8 cellular contexts compared by ENCODE assay signal in the genomic region with DNA sequence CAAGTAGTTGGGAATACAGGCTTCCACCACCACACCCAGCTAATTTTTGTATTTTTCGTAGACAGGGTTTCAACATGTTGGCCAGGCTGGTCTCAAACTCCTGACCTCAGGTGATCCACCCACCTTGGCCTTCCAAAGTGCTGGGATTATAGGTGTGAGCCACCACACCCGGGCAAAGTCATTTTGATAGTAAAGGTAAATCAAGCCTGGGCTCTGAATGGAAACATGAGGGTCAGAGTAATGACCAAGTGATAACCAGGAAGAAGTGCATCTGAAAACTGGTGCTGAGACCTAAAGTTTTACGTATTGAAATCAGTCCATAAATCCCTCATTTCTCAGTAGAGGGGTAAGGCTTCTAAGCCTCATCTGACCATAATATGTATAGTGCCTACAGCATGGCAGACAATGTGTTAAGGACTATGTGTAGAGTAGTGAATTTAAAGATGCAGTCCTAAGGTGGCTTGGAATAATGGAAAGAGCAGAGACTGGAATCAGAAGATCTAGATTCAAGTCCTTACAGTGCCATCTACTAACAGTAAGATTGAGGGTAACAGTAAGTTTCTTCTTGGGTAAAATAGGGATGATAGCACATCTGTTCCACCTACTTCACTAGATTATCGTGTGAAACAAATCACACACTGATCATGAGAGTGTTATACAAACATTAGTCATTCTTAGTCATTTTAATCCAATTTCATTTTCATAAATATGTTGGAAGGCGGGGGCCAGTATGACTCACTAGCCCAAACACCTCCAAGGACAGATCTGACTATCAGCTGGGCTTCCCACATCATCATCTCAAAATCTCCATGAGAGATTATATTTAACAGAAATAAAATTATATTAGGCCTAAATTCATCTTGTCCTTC. TPM values are rescaled to one million over a fixed set of nuclear protein-coding genes. Genes with fewer than 3 reads are reported as not detected.
DNase-seq lines count a peak whose midpoint lies in the region; ATAC-seq and TF ChIP-seq lines count a peak whose summit lies in the region.

No MANE protein-coding gene starts in this region.

- H3K36me3 ChIP-seq in ACC112 (ENCODE audit: insufficient read depth, low read length) = peaks cover 6% of the 10 kb centered on the region; the same call in 1 of the 2 replicates
- peaks cover 4% of the 10 kb centered on the region; the same call in 1 of the 2 replicates for H3K36me3 ChIP-seq in SJCRH30

- peaks cover 88% of the 10 kb centered on the region for H3K79me2 ChIP-seq in ACC112 (ENCODE audit: control insufficient read depth, insufficient read depth, low read length, unreplicated experiment)

- H3K9me3 ChIP-seq in SJCRH30 (replicated peaks) = no peaks in the 10 kb centered on the region

- H3K27me3 ChIP-seq in ACC112 (ENCODE audit: insufficient read depth, low read length) (no peaks in the 10 kb centered on the region), SJCRH30 (no peaks in the 10 kb centered on the region)

- no peak for TF ChIP-seq CTCF in fibroblast of the aortic adventitia (IDR thresholded peaks at IDR 0.05; ENCODE audit: insufficient read depth, low read length)

- H3K4me3 ChIP-seq in ACC112 (ENCODE audit: low read depth, low read length) = peak overlapping the region; percentile 58
- no peak overlapping the region for H3K4me3 ChIP-seq in fibroblast of the aortic adventitia (ENCODE audit: low read depth, low read length)
- no peak overlapping the region for H3K4me3 ChIP-seq in SJCRH30

- H3K27ac ChIP-seq in ACC112 (ENCODE audit: low read depth, low read length) (peak overlapping the region; percentile 98), SJCRH30 (no peak overlapping the region)

- peak; percentile 43 for ATAC-seq in GM19372 (IDR thresholded peaks at IDR 0.05; ENCODE audit: low read depth, unreplicated experiment)
- ATAC-seq in HG03439 (IDR thresholded peaks at IDR 0.05; ENCODE audit: unreplicated experiment) = peak; percentile 75

- DNase-seq in activated CD8-positive, alpha-beta memory T cell treated with anti-CD3 and anti-CD28 coated beads, Interleukin-2, amount 50 U/mL, for 24 hours (ENCODE audit: extremely low read depth) = peak; percentile 42
- DNase-seq in fibroblast of the aortic adventitia (ENCODE audit: low read depth) (peak; percentile 85), inferior parietal cortex (ENCODE audit: extremely low spot score) (no peak), SJCRH30 (no peak)
- peak; percentile 28 to 62 for DNase-seq in stimulated activated CD4-positive, alpha-beta T cell treated with anti-CD3 and anti-CD28 coated beads, Interleukin-4, amount 100 ng/mL, for 48 hours (ENCODE audit: low read depth in 2 of 2)

- H2AFZ ChIP-seq in ACC112 (ENCODE audit: low read length, unreplicated experiment) = peak overlapping the region; percentile 15

- H3K4me1 ChIP-seq in ACC112 (ENCODE audit: control insufficient read depth, insufficient read depth, low read length, unreplicated experiment) = peaks cover 44% of the 10 kb centered on the region
- H3K4me1 ChIP-seq in SJCRH30 = peaks cover 3% of the 10 kb centered on the region; the same call in 1 of the 2 replicates

RNA-seq across cellular contexts. Expression of gene MAP4K5, which starts 11.2 kb away (rescaled TPM):
- 92.1 and 101 TPM in 2 replicates for total RNA-seq in fibroblast of the aortic adventitia (ENCODE audit: low replicate concordance)
- 45.1 and 57.3 TPM in 2 replicates for total RNA-seq in SJCRH30 (2014; rRNA removed; shearing (Covaris generic))

RNA-seq across cellular contexts. Expression of gene ATL1, which starts 38.8 kb away (rescaled TPM):
- total RNA-seq in fibroblast of the aortic adventitia (ENCODE audit: low replicate concordance) = 5.2 and 10.7 TPM in 2 replicates
- total RNA-seq in SJCRH30 (2014; rRNA removed; shearing (Covaris generic)) = 0.59 and 0.66 TPM in 2 replicates

Comparison
In these comparisons a context has a peak if more than half of its experiments do, and no peak if none do; other contexts are left out.
1. DNase-seq: peak in activated CD8-positive, alpha-beta memory T cell treated with anti-CD3 and anti-CD28 coated beads, Interleukin-2, amount 50 U/mL, for 24 hours (single experiment), fibroblast of the aortic adventitia (single experiment) and stimulated activated CD4-positive, alpha-beta T cell treated with anti-CD3 and anti-CD28 coated beads, Interleukin-4, amount 100 ng/mL, for 48 hours (2 of 2); none in inferior parietal cortex (single experiment) and SJCRH30 (0 of 2).